In genomic region chr5:61534481-61535267, GRCh38 we compare ENCODE assay signal across 8 cellular contexts.
DNase-seq lines count a peak whose midpoint lies in the region; ATAC-seq and TF ChIP-seq lines count a peak whose summit lies in the region.
"Had no signal": no experiment of that assay in that cellular context is flagged by ENCODE, and none has a peak within 500 bp of the region (broad histone marks: within the 10 kb centered on the region; RNA-seq: fewer than 3 reads in every experiment).

No MANE protein-coding gene starts in this region.

- no peak for DNase-seq in natural killer cell
- DNase-seq in DMS114 treated with DMSO at 0.1 percent for 48 hours (lab: John Stamatoyannopoulos, UW; ENCODE audit: unreplicated experiment): no peak
- no peak for DNase-seq in AG08396 (ENCODE audit: low spot score)
- DNase-seq in SKM-1 treated with dmso at 0.1 percent for 144 hours (lab: John Stamatoyannopoulos, UW; ENCODE audit: unreplicated experiment): no peak
- DNase-seq: NCI-H1048 had no signal

- peak overlapping the region; percentile 29 to 48 for H3K27ac Mint-ChIP-seq in natural killer cell

- no peaks in the 10 kb centered on the region for H3K27me3 Mint-ChIP-seq in natural killer cell (ENCODE audit: low read depth in 2 of 2)

- ATAC-seq in GM18907 (IDR thresholded peaks at IDR 0.05; ENCODE audit: unreplicated experiment): peak; percentile 96
- ATAC-seq in GM21619 (IDR thresholded peaks at IDR 0.05; ENCODE audit: unreplicated experiment): peak; percentile 77
- peak; percentile 92 for ATAC-seq in HG03439 (IDR thresholded peaks at IDR 0.05; ENCODE audit: unreplicated experiment)
- peak; percentile 49 to 89 (median 63) for ATAC-seq in natural killer cell

- H3K4me3 Mint-ChIP-seq in natural killer cell: peak overlapping the region; percentile 17

- intact Hi-C loops in natural killer cell (cut with micrococcal nuclease): no loop called here

- TF ChIP-seq CTCF in natural killer cell (IDR thresholded peaks at IDR 0.05): no peak

- H3K36me3 Mint-ChIP-seq in natural killer cell: peaks cover 19% of the 10 kb centered on the region

- peaks cover 12 to 17% of the 10 kb centered on the region in 2 donors for H3K4me1 Mint-ChIP-seq in natural killer cell

- H3K9me3 Mint-ChIP-seq in natural killer cell: no peaks in the 10 kb centered on the region
